Comparison of ENCODE assay signal across 8 cellular contexts in the genomic region with DNA sequence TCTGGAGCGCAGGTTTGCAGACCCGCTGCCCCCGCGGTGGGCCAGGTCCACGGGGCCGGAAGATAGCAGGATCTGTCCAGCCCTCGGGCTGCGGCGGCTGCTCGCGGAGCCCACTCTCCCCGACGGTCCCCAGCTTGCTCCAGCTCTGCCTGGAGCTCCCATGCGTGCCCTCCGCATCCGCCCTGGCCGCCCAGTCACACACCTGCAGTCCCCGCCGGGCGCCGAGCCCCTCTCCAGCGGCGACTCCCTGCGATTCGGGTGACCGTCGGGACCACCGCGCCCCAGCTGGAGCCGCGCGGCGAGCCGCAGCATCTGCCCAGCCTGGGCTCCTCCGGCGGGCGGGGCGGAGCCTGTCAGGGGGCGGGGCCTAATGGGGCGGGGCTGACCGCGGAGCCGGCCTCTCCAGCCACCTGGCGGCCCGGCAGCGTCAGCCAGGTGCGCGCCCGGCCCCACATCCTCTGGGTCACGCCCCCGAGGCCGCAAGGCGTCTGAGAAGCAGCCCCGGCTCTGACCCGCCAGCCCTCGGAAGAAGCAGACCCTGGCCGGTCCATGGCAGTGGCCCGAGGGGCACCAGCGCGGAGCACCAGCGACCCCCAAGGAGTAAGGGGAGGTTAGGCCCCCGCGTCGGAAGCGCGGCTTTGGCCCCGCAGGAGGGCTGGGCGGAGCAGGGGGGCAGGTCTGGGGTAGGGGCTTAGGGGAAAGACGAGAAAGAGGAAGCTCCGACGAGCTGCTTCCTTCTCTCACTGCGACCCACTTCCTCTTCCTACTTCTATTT. TPM values are rescaled to one million over a fixed set of nuclear protein-coding genes. Genes with fewer than 3 reads are reported as not detected.
DNase-seq lines count a peak whose midpoint lies in the region; ATAC-seq and TF ChIP-seq lines count a peak whose summit lies in the region.

A gene with protein sequence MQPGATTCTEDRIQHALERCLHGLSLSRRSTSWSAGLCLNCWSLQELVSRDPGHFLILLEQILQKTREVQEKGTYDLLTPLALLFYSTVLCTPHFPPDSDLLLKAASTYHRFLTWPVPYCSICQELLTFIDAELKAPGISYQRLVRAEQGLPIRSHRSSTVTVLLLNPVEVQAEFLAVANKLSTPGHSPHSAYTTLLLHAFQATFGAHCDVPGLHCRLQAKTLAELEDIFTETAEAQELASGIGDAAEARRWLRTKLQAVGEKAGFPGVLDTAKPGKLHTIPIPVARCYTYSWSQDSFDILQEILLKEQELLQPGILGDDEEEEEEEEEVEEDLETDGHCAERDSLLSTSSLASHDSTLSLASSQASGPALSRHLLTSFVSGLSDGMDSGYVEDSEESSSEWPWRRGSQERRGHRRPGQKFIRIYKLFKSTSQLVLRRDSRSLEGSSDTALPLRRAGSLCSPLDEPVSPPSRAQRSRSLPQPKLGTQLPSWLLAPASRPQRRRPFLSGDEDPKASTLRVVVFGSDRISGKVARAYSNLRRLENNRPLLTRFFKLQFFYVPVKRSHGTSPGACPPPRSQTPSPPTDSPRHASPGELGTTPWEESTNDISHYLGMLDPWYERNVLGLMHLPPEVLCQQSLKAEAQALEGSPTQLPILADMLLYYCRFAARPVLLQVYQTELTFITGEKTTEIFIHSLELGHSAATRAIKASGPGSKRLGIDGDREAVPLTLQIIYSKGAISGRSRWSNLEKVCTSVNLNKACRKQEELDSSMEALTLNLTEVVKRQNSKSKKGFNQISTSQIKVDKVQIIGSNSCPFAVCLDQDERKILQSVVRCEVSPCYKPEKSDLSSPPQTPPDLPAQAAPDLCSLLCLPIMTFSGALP (minus strand): TSS at position 314 of the 775 bp plus-strand sequence. CDS start 54,213 bp downstream, outside the sequence.

- TF ChIP-seq POLR2A in sigmoid colon (IDR thresholded peaks at IDR 0.05) = no peak

- WGBS in sigmoid colon, 2 donors = 2 to 9% methylated on average over 72 of the region's 72 CpGs

- H3K27me3 Mint-ChIP-seq in CD4-positive, CD25-positive, alpha-beta regulatory T cell = no peaks in the 10 kb centered on the region

- H3K4me1 ChIP-seq in CD4-positive, CD25-positive, alpha-beta regulatory T cell (ENCODE audit: control insufficient read depth, insufficient read depth, low read length, poor library complexity, severe bottlenecking) = peaks cover 51% of the 10 kb centered on the region
- H3K4me1 ChIP-seq in sigmoid colon = peaks cover 0 to 8% (median 7%) of the 10 kb centered on the region in 4 donors

- H3K27me3 ChIP-seq in CD4-positive, CD25-positive, alpha-beta regulatory T cell (ENCODE audit: control insufficient read depth, insufficient read depth, low read length) = no peaks in the 10 kb centered on the region
- peaks cover 11 to 59% (median 23%) of the 10 kb centered on the region in 3 donors for H3K27me3 ChIP-seq in sigmoid colon

- H3K9me3 ChIP-seq in CD4-positive, CD25-positive, alpha-beta regulatory T cell (ENCODE audit: control insufficient read depth in 2 of 2, low read length in 2 of 2) = peaks cover 0 to 6% of the 10 kb centered on the region in 2 experiments
- H3K9me3 ChIP-seq in sigmoid colon = no peaks in the 10 kb centered on the region

- peak; percentile 79 to 90 (median 81) for DNase-seq in CD4-positive, CD25-positive, alpha-beta regulatory T cell
- peak; percentile 80 for DNase-seq in NCI-H146 (lab: John Stamatoyannopoulos, UW)
- DNase-seq in activated CD8-positive, alpha-beta memory T cell treated with anti-CD3 and anti-CD28 coated beads, Interleukin-2, amount 50 U/mL, for 4 hours = peak; percentile 87
- DNase-seq in cardiac septum (ENCODE audit: low spot score) = peak; percentile 93
- DNase-seq in sigmoid colon = no peak
- DNase-seq in NCI-H1092 (lab: John Stamatoyannopoulos, UW) = no peak

- peaks cover 0 to 23% (median 4%) of the 10 kb centered on the region in 7 donors for H3K9me3 Mint-ChIP-seq in CD4-positive, CD25-positive, alpha-beta regulatory T cell

- H3K36me3 Mint-ChIP-seq in CD4-positive, CD25-positive, alpha-beta regulatory T cell = peaks cover 30% of the 10 kb centered on the region

- H3K4me3 Mint-ChIP-seq in CD4-positive, CD25-positive, alpha-beta regulatory T cell = peak within 1 kb of the TSS; percentile 99 to 100 (median 100)

- H3K4me1 Mint-ChIP-seq in CD4-positive, CD25-positive, alpha-beta regulatory T cell = peaks cover 33 to 60% (median 40%) of the 10 kb centered on the region in 4 donors

- no peak for TF ChIP-seq CTCF in sigmoid colon (IDR thresholded peaks at IDR 0.05)

- H3K27ac ChIP-seq in CD4-positive, CD25-positive, alpha-beta regulatory T cell (ENCODE audit: insufficient read depth, low read length, poor library complexity, severe bottlenecking) = peak within 1 kb of the TSS; percentile 87
- peak within 1 kb of the TSS; percentile 30 to 66 (median 52) for H3K27ac ChIP-seq in sigmoid colon

- peak within 1 kb of the TSS; percentile 98 for H3K4me3 ChIP-seq in CD4-positive, CD25-positive, alpha-beta regulatory T cell (ENCODE audit: low read depth, low read length)
- H3K4me3 ChIP-seq in sigmoid colon = peak within 1 kb of the TSS; percentile 15 to 48 (median 36)

- intact Hi-C loops in cardiac septum (cut with DNase I) = no loop called here
- intact Hi-C loops in sigmoid colon (cut with DNase I) = no loop called here

- peaks cover 15% of the 10 kb centered on the region for H3K36me3 ChIP-seq in CD4-positive, CD25-positive, alpha-beta regulatory T cell (ENCODE audit: control insufficient read depth, insufficient read depth, low read length)
- H3K36me3 ChIP-seq in sigmoid colon = no peaks in the 10 kb centered on the region

- TF ChIP-seq EP300 in sigmoid colon (IDR thresholded peaks at IDR 0.05) = no peak

- H3K27ac Mint-ChIP-seq in CD4-positive, CD25-positive, alpha-beta regulatory T cell = peak within 1 kb of the TSS; percentile 92 to 100 (median 95)

- ATAC-seq in CD4-positive, CD25-positive, alpha-beta regulatory T cell (ENCODE audit: low read depth in 2 of 2) = peak; percentile 77
- ATAC-seq in GM21515 (IDR thresholded peaks at IDR 0.05; ENCODE audit: unreplicated experiment) (peak; percentile 45), HG03469 (IDR thresholded peaks at IDR 0.05; ENCODE audit: unreplicated experiment) (no peak)

RNA-seq across cellular contexts. Expression of the gene that starts here (rescaled TPM):
- 275 TPM for total RNA-seq in CD4-positive, CD25-positive, alpha-beta regulatory T cell
- 10 to 100 TPM; 34.8 to 40.1 (median 36.9) TPM for polyA plus RNA-seq in CD4-positive, CD25-positive, alpha-beta regulatory T cell
- total RNA-seq in cardiac septum = 2.0 TPM
- 10 to 100 TPM in 2 of 4 donors, 1 to 10 TPM in 2; 5.4 to 13.6 (median 9.9) TPM for total RNA-seq in sigmoid colon
- 10 to 100 TPM in 1 of 3 donors, 1 to 10 TPM in 2; 2.4 to 12.4 (median 3.5) TPM for polyA plus RNA-seq in sigmoid colon

Comparison
In these comparisons a context has a peak if more than half of its experiments do, and no peak if none do; other contexts are left out.
1. RNA of the gene that starts here (total RNA-seq): 275 TPM in CD4-positive, CD25-positive, alpha-beta regulatory T cell (single experiment); 5.4 to 13.6 TPM in sigmoid colon and 2.0 TPM in cardiac septum (single experiment); every median in the first group is over 10 times any median in the second.
2. DNase-seq: peak in CD4-positive, CD25-positive, alpha-beta regulatory T cell (3 of 3), NCI-H146 (single experiment), activated CD8-positive, alpha-beta memory T cell treated with anti-CD3 and anti-CD28 coated beads, Interleukin-2, amount 50 U/mL, for 4 hours (single experiment) and cardiac septum (single experiment); none in sigmoid colon (single experiment) and NCI-H1092 (single experiment).